Comparison of ENCODE assay signal across 10 cellular contexts in the genomic region with DNA sequence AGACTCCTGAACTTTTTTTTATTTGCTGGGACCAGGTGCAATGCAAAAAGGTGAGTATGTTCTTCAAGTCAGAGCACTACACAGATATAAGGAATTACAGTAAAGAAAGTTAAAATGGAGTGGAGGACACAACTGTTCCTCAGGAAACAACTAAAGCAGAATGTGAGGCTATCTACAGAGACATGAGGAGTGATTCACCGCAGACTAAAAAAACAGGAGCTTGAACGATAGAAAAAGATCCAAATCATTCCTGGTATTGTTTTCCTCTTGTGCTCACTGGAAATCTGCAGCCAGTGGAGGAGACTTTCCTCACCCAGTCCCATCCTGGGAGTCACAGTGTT.
DNase-seq lines count a peak whose midpoint lies in the region; ATAC-seq and TF ChIP-seq lines count a peak whose summit lies in the region.
"Had no signal": no experiment of that assay in that cellular context is flagged by ENCODE, and none has a peak within 500 bp of the region (broad histone marks: within the 10 kb centered on the region; RNA-seq: fewer than 3 reads in every experiment).

No MANE protein-coding gene starts in this region.

- no peak overlapping the region for H3K4me3 ChIP-seq in RWPE2 (ENCODE audit: severe bottlenecking)
- peak overlapping the region in 1 of 4 donors; percentile 42 for H3K4me3 ChIP-seq in esophagus squamous epithelium
- peak overlapping the region in 2 of 4 donors; percentile 8 to 34 for H3K4me3 ChIP-seq in gastrocnemius medialis

- no peaks in the 10 kb centered on the region for H3K27me3 ChIP-seq in RWPE2 (ENCODE audit: insufficient read depth, poor library complexity, severe bottlenecking)
- no peaks in the 10 kb centered on the region for H3K27me3 ChIP-seq in esophagus squamous epithelium
- H3K27me3 ChIP-seq in gastrocnemius medialis: no peaks in the 10 kb centered on the region
- H3K27me3 ChIP-seq: esophagus muscularis mucosa had no signal

- DNase-seq in EH (ENCODE audit: low read depth) (peak; percentile 55), RWPE2 (ENCODE audit: low spot score) (no peak), esophagus squamous epithelium (lab: John Stamatoyannopoulos, UW) (no peak), gastrocnemius medialis (no peak), NCI-H2107 treated with DMSO at 0.1 percent for 48 hours (lab: John Stamatoyannopoulos, UW; ENCODE audit: unreplicated experiment) (no peak), GM19238 (ENCODE audit: insufficient read length, low spot score) (no peak)
- DNase-seq: NCI-H510A had no signal

- H3K36me3 ChIP-seq in RWPE2 (ENCODE audit: low read depth) (no peaks in the 10 kb centered on the region), esophagus squamous epithelium (no peaks in the 10 kb centered on the region), gastrocnemius medialis (no peaks in the 10 kb centered on the region)
- H3K36me3 ChIP-seq: esophagus muscularis mucosa had no signal

- intact Hi-C loops in esophagus squamous epithelium (cut with DNase I): no loop called here
- intact Hi-C loops in gastrocnemius medialis (cut with DNase I; ENCODE audit: low total_unique reads): loop anchor here (1.0 to 5.0 kb wide), 2 partner anchors 74 to 106 kb away; no protein-coding TSS in a partner anchor

- 27 to 30% methylated on average over 2 of the region's 2 CpGs for WGBS in esophagus squamous epithelium, 2 donors

- ATAC-seq in RWPE2 (ENCODE audit: low read depth): peak; percentile 39
- peak in 1 of 2 donors; percentile 1 for ATAC-seq in gastrocnemius medialis
- ATAC-seq in HG03097 (IDR thresholded peaks at IDR 0.05; ENCODE audit: low FRiP score, unreplicated experiment): no peak
- ATAC-seq in HG02973 (IDR thresholded peaks at IDR 0.05; ENCODE audit: unreplicated experiment): no peak

- TF ChIP-seq POLR2A in esophagus squamous epithelium (IDR thresholded peaks at IDR 0.05): no peak
- TF ChIP-seq POLR2A in gastrocnemius medialis (IDR thresholded peaks at IDR 0.05): no peak

- in situ Hi-C loops in gastrocnemius medialis (cut with MboI; ENCODE audit: low sequenced_read_pairs in 4 of 4): no loop called here

- peak overlapping the region; percentile 66 for H3K27ac ChIP-seq in RWPE2 (ENCODE audit: poor library complexity, severe bottlenecking)
- H3K27ac ChIP-seq in esophagus squamous epithelium: peak overlapping the region in 3 of 4 donors; percentile 49 to 73 (median 58)
- H3K27ac ChIP-seq in gastrocnemius medialis: peak overlapping the region; percentile 69 to 75 (median 74)

- H3K9me3 ChIP-seq in RWPE2 (ENCODE audit: severe bottlenecking): no peaks in the 10 kb centered on the region
- H3K9me3 ChIP-seq in esophagus squamous epithelium: no peaks in the 10 kb centered on the region
- H3K9me3 ChIP-seq in gastrocnemius medialis: no peaks in the 10 kb centered on the region
- H3K9me3 ChIP-seq: esophagus muscularis mucosa had no signal

- H3K4me1 ChIP-seq in RWPE2 (ENCODE audit: insufficient read depth, poor library complexity, severe bottlenecking): peaks cover 19% of the 10 kb centered on the region
- peaks cover 9 to 28% (median 13%) of the 10 kb centered on the region in 3 donors for H3K4me1 ChIP-seq in esophagus squamous epithelium
- H3K4me1 ChIP-seq in gastrocnemius medialis: peaks cover 30 to 31% of the 10 kb centered on the region in 2 donors

- TF ChIP-seq CTCF in RWPE2 (IDR thresholded peaks at IDR 0.05; ENCODE audit: poor library complexity, severe bottlenecking): no peak
- no peak for TF ChIP-seq CTCF in esophagus squamous epithelium (IDR thresholded peaks at IDR 0.05)
- no peak for TF ChIP-seq CTCF in gastrocnemius medialis (IDR thresholded peaks at IDR 0.05 in 4 of 5, conservative IDR thresholded peaks at IDR 0.05 in 1 of 5)
